Comparison of ENCODE assay signal across 14 cellular contexts in the genomic region with DNA sequence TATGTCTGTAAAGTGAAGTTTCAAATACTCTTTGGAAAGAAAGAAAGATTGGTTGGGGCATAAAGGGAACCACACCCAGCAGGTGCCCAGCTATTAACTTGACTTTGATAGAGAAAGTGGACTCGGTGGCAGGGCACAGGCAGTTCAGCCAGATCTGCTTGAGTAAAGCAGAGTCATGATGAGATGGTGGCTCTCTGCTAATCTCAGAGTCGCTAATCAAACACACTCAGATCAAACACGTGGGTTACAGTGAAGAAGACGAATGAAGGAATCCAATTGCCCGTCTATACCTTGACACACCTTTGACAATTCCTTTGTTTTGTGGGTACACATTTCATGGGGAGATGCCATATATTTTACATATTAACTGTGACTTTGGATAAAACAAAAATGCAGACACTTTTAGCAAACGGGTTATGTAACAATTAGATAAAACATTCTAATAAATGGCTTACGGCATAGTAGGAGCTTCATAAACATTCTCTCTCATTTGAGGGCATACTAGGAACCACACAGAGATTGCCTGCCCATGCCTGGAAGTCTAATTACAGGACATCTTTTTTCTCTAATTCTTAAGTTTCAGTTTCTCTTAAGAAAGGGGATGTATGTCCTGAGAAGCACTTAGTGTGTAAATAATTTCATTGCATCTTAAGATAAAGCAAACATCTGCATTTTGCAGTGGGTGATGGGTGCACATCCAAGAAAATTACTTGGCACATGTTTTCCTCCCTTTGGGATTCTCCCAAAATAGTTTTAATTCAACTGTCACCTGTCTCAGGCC. TPM values are rescaled to one million over a fixed set of nuclear protein-coding genes. Genes with fewer than 3 reads are reported as not detected.
DNase-seq lines count a peak whose midpoint lies in the region; ATAC-seq, FAIRE-seq and TF ChIP-seq lines count a peak whose summit lies in the region.
"Had no signal": no experiment of that assay in that cellular context is flagged by ENCODE, and none has a peak within 500 bp of the region (broad histone marks: within the 10 kb centered on the region; RNA-seq: fewer than 3 reads in every experiment).

No MANE protein-coding gene starts in this region.

- CTCF ChIA-PET in A549 (lab: Yijun Ruan, JAX) = interaction anchor here (0.7 to 1.6 kb wide), 4 partner anchors 8 to 128 kb away, joined by 3 to 6 read pairs (median 4); no protein-coding TSS in a partner anchor
- CTCF ChIA-PET in GM10248 (lab: Yijun Ruan, JAX) = interaction anchor here (0.7 to 1.5 kb wide), 3 partner anchors 10 to 49 kb away, joined by 3 to 5 read pairs (median 4); no protein-coding TSS in a partner anchor

- no peaks in the 10 kb centered on the region for H3K9me3 ChIP-seq in A549
- H3K9me3 ChIP-seq in colonic mucosa = no peaks in the 10 kb centered on the region
- H3K9me3 ChIP-seq: BE2C had no signal

- 0 out of 3 replicates have a peak overlapping the region, but pooled peaks have one; percentile 7 for H3K4me2 ChIP-seq in A549

- no peak for FAIRE-seq in A549 (lab: Jason Lieb, UNC)

- POLR2A ChIA-PET in A549 (lab: Yijun Ruan, JAX) (interaction anchor here (1.2 kb wide), 1 partner anchor 8 kb away, joined by 4 read pairs; no protein-coding TSS in a partner anchor), GM10248 (lab: Yijun Ruan, JAX) (interaction anchor here (0.6 kb wide), 1 partner anchor 13 kb away, joined by 3 read pairs; no protein-coding TSS in a partner anchor)

- H3K27me3 ChIP-seq in colonic mucosa = no peaks in the 10 kb centered on the region
- H3K27me3 ChIP-seq: BE2C had no signal

- no peaks in the 10 kb centered on the region for H3K36me3 ChIP-seq in colonic mucosa

- TF ChIP-seq RAD21 in A549 (conservative IDR thresholded peaks at IDR 0.05 in 1 of 2, IDR thresholded peaks at IDR 0.05 in 1 of 2) = no peak

- no peak for TF ChIP-seq POLR2A in A549 (IDR thresholded peaks at IDR 0.05; ENCODE audit: low read length)

- H3K4me1 ChIP-seq in A549 (peaks cover 22% of the 10 kb centered on the region; the same call in 2 of the 3 replicates), colonic mucosa (no peaks in the 10 kb centered on the region)
- H3K4me1 ChIP-seq: BE2C had no signal

- TF ChIP-seq CTCF in A549 (IDR thresholded peaks at IDR 0.05) (no peak), GM10248 (IDR thresholded peaks at IDR 0.05; ENCODE audit: control extremely low read depth, extremely low read depth, low read depth, missing control alignments) (no peak), colonic mucosa (IDR thresholded peaks at IDR 0.05) (no peak)

- 52% methylated on average over 7 of the region's 7 CpGs for WGBS in A549 (ENCODE audit: missing lambda C conversion rate)

- peak overlapping the region in 1 of 2 donors; percentile 5 for H3K9ac ChIP-seq in colonic mucosa (ENCODE audit: low read depth in 2 of 2, low read length in 2 of 2)

- peak in 1 of 2 experiments; percentile 43; a peak in 2 of 6 replicates for ATAC-seq in A549
- no peak for ATAC-seq in HG03457 (IDR thresholded peaks at IDR 0.05; ENCODE audit: unreplicated experiment)
- no peak for ATAC-seq in GM19324 (IDR thresholded peaks at IDR 0.05; ENCODE audit: low FRiP score, unreplicated experiment)
- ATAC-seq: HCT116 had no signal

- H3K27ac ChIP-seq in A549 (no peak overlapping the region), colonic mucosa (peak overlapping the region; percentile 2)

- H3K4me3 ChIP-seq in A549 = no peak overlapping the region
- H3K4me3 ChIP-seq in colonic mucosa = no peak overlapping the region

- intact Hi-C loops in colonic mucosa (cut with DNase I) = no loop called here

- peak in 1 of 2 experiments; percentile 41 for DNase-seq in A549 (ENCODE audit: low read depth in 1 of 2, low spot score in 1 of 2)
- DNase-seq in GM10248 (ENCODE audit: extremely low spot score) = peak; percentile 31
- peak; percentile 37 to 75 for DNase-seq in NOMO-1 (lab: John Stamatoyannopoulos, UW; ENCODE audit: unreplicated experiment in 2 of 2)
- no peak for DNase-seq in colonic mucosa
- DNase-seq in central memory CD4-positive, alpha-beta T cell = no peak
- no peak for DNase-seq in amniotic stem cell (lab: John Stamatoyannopoulos, UW)
- DNase-seq: activated naive CD4-positive, alpha-beta T cell treated with anti-CD3 and anti-CD28 coated beads, Interleukin-2, amount 50 U/mL, for 16 hours; BE2C; cerebellar nuclear complex; NCI-H2227 treated with DMSO at 0.1 percent for 48 hours; SHP77 treated with DMSO at 0.1 percent for 48 hours had no signal

- TF ChIP-seq EP300 in A549 (IDR thresholded peaks at IDR 0.05) = no peak

TF ChIP-seq in A549, 52 proteins besides CTCF, POLR2A, EP300 and RAD21:
- no peak for TF ChIP-seq SREBF2 (IDR thresholded peaks at IDR 0.05)
- no peak for TF ChIP-seq TP53 (CRISPR knock-in tag; IDR thresholded peaks at IDR 0.05)
- TF ChIP-seq HMGXB4 (CRISPR knock-in tag; IDR thresholded peaks at IDR 0.05; ENCODE audit: borderline replicate concordance) = no peak
- TF ChIP-seq EHMT2 (IDR thresholded peaks at IDR 0.05; ENCODE audit: low read depth) = no peak
- TF ChIP-seq, protein P1, sequence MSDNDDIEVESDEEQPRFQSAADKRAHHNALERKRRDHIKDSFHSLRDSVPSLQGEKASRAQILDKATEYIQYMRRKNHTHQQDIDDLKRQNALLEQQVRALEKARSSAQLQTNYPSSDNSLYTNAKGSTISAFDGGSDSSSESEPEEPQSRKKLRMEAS (IDR thresholded peaks at IDR 0.05) = no peak

RNA-seq across cellular contexts. Expression of gene CBR1, which starts 7.2 kb away (rescaled TPM):
- polyA plus RNA-seq in A549 (2011; rRNA removed) (154 and 165 TPM in 2 replicates), A549 (2017; fragmentation: RNase III; extraction: RNeasy Plus Mini Kit Qiagen cat#74134 plus additional on column Dnase treatment) (203 to 211 TPM (median 208 TPM) in 3 replicates)
- 591 and 681 TPM in 2 replicates for polyA plus RNA-seq in A549 (2012; cell fraction: cytosol; rRNA removed)
- polyA plus RNA-seq in A549 (2012; cell fraction: nucleus; rRNA removed) = 542 and 726 TPM in 2 replicates
- polyA minus RNA-seq in A549 (2011; rRNA and poly(A)+ RNA removed) = 60.1 and 60.6 TPM in 2 replicates
- 100 to 1,000 TPM in 1 of 2 donors, 10 to 100 TPM in 1; 81.6 to 131 TPM for total RNA-seq in colonic mucosa

RNA-seq across cellular contexts. Expression of gene SETD4, which starts 16.7 kb away (rescaled TPM):
- polyA plus RNA-seq in A549 (2011; rRNA removed) = 15.7 and 17.1 TPM in 2 replicates
- polyA plus RNA-seq in A549 (2012; cell fraction: cytosol; rRNA removed) = 5.8 and 6.8 TPM in 2 replicates
- polyA plus RNA-seq in A549 (2012; cell fraction: nucleus; rRNA removed) = 13.2 and 22.0 TPM in 2 replicates
- 10.3 to 10.5 TPM (median 10.4 TPM) in 3 replicates for polyA plus RNA-seq in A549 (2017; fragmentation: RNase III; extraction: RNeasy Plus Mini Kit Qiagen cat#74134 plus additional on column Dnase treatment)
- polyA minus RNA-seq in A549 (2011; rRNA and poly(A)+ RNA removed) = 10.6 and 13.3 TPM in 2 replicates
- total RNA-seq in colonic mucosa = 10 to 100 TPM; 14.7 to 22.7 TPM

RNA-seq across cellular contexts. Expression of gene CBR3, which starts 57.8 kb away (rescaled TPM):
- polyA plus RNA-seq in A549 (2011; rRNA removed) = 5.2 and 6.1 TPM in 2 replicates
- 9.9 and 11.2 TPM in 2 replicates for polyA plus RNA-seq in A549 (2012; cell fraction: cytosol; rRNA removed)
- polyA plus RNA-seq in A549 (2012; cell fraction: nucleus; rRNA removed) = 5.9 and 7.9 TPM in 2 replicates
- 5.9 to 6.5 TPM (median 6.5 TPM) in 3 replicates for polyA plus RNA-seq in A549 (2017; fragmentation: RNase III; extraction: RNeasy Plus Mini Kit Qiagen cat#74134 plus additional on column Dnase treatment)
- polyA minus RNA-seq in A549 (2011; rRNA and poly(A)+ RNA removed) = 0.97 and 1.7 TPM in 2 replicates
- total RNA-seq in colonic mucosa = 1 to 10 TPM; 2.2 TPM

Comparison
In these comparisons a context has a peak if more than half of its experiments do, and no peak if none do; other contexts are left out.
1. DNase-seq: peak in GM10248 (single experiment) and NOMO-1 (2 of 2); none in colonic mucosa (single experiment), central memory CD4-positive, alpha-beta T cell (single experiment) and amniotic stem cell (single experiment).